Comparison of ENCODE assay signal across 16 cellular contexts in genomic region chr12:22410497-22410896, GRCh38.
DNase-seq lines count a peak whose midpoint lies in the region; ATAC-seq and TF ChIP-seq lines count a peak whose summit lies in the region.
"Had no signal": no experiment of that assay in that cellular context is flagged by ENCODE, and none has a peak within 500 bp of the region (broad histone marks: within the 10 kb centered on the region; RNA-seq: fewer than 3 reads in every experiment).

No MANE protein-coding gene starts in this region.

- ATAC-seq in activated T-cell treated with anti-CD3 and anti-CD28 coated beads, Interleukin-2, amount 50 U/mL, for 4 hours = peak in 1 of 2 donors; percentile 22
- ATAC-seq in left colon (peak; percentile 74), WTC11 (no peak)

- peak overlapping the region; percentile 87 for H3K27ac Mint-ChIP-seq in type B pancreatic cell
- no peak overlapping the region for H3K27ac Mint-ChIP-seq in WTC11
- H3K27ac Mint-ChIP-seq: memory B cell; T-helper 2 cell treated with Interferon-gamma antibody and Interleukin-4, amounts not matched to agents 5 μg/mL and 100 μg/mL, for 36 hours had no signal

- H3K27me3 Mint-ChIP-seq in activated T-cell treated with anti-CD3 and anti-CD28 coated beads, Interleukin-2, amount 50 U/mL, for 4 hours (ENCODE audit: low read depth) = no peaks in the 10 kb centered on the region
- H3K27me3 Mint-ChIP-seq in type B pancreatic cell (peaks cover 2% of the 10 kb centered on the region), WTC11 (ENCODE audit: low read depth) (no peaks in the 10 kb centered on the region)

- peak overlapping the region; percentile 35 for H3K27ac ChIP-seq in VCaP

- POLR2A ChIA-PET in WTC11 (lab: Charles Lee) = no interaction called here

- CTCF ChIA-PET in WTC11 (lab: Charles Lee) = interaction anchor here (1.7 kb wide), 1 partner anchor 33 kb away, joined by 4 read pairs; no protein-coding TSS in a partner anchor

- peaks cover 30% of the 10 kb centered on the region for H3K4me1 Mint-ChIP-seq in activated T-cell treated with anti-CD3 and anti-CD28 coated beads, Interleukin-2, amount 50 U/mL, for 4 hours (ENCODE audit: low read depth)
- H3K4me1 Mint-ChIP-seq in type B pancreatic cell (ENCODE audit: unreplicated experiment) = no peaks in the 10 kb centered on the region
- H3K4me1 Mint-ChIP-seq in WTC11 = peaks cover 8% of the 10 kb centered on the region
- H3K4me1 Mint-ChIP-seq: memory B cell had no signal

- intact Hi-C loops in left colon (cut with DNase I, micrococcal nuclease) = no loop called here

- no peaks in the 10 kb centered on the region for H3K36me3 Mint-ChIP-seq in activated T-cell treated with anti-CD3 and anti-CD28 coated beads, Interleukin-2, amount 50 U/mL, for 4 hours (ENCODE audit: insufficient read depth)
- peaks cover 3% of the 10 kb centered on the region for H3K36me3 Mint-ChIP-seq in type B pancreatic cell
- H3K36me3 Mint-ChIP-seq in WTC11 = no peaks in the 10 kb centered on the region
- H3K36me3 Mint-ChIP-seq: activated naive CD4-positive, alpha-beta T cell treated with anti-CD3 and anti-CD28 coated beads, Interleukin-2, amount 50 U/mL, for 72 hours; memory B cell had no signal

- TF ChIP-seq CTCF in VCaP (conservative IDR thresholded peaks at IDR 0.05) (no peak), type B pancreatic cell (conservative IDR thresholded peaks at IDR 0.05) (no peak), WTC11 (IDR thresholded peaks at IDR 0.05) (no peak)

- H3K4me3 Mint-ChIP-seq in activated T-cell treated with anti-CD3 and anti-CD28 coated beads, Interleukin-2, amount 50 U/mL, for 4 hours = peak overlapping the region; percentile 74
- H3K4me3 Mint-ChIP-seq in type B pancreatic cell (peak overlapping the region; percentile 49), WTC11 (no peak overlapping the region)
- H3K4me3 Mint-ChIP-seq: memory B cell; T-helper 2 cell treated with Interferon-gamma antibody and Interleukin-4, amounts not matched to agents 5 μg/mL and 100 μg/mL, for 36 hours had no signal

- H3K9me3 Mint-ChIP-seq in activated T-cell treated with anti-CD3 and anti-CD28 coated beads, Interleukin-2, amount 50 U/mL, for 4 hours = no peaks in the 10 kb centered on the region
- peaks cover 4% of the 10 kb centered on the region for H3K9me3 Mint-ChIP-seq in type B pancreatic cell
- H3K9me3 Mint-ChIP-seq in WTC11 = no peaks in the 10 kb centered on the region
- H3K9me3 Mint-ChIP-seq: activated naive CD4-positive, alpha-beta T cell treated with anti-CD3 and anti-CD28 coated beads, Interleukin-2, amount 50 U/mL, for 72 hours; memory B cell; T-helper 2 cell treated with Interferon-gamma antibody and Interleukin-4, amounts not matched to agents 5 μg/mL and 100 μg/mL, for 36 hours had no signal

- no peak for DNase-seq in activated T-cell treated with anti-CD3 and anti-CD28 coated beads, Interleukin-2, amount 50 U/mL, for 4 hours
- no peak for DNase-seq in activated T-cell treated with anti-CD3 and anti-CD28 coated beads, Interleukin-2, amount 50 U/mL, for 48 hours
- DNase-seq in left colon (no peak), type B pancreatic cell (ENCODE audit: extremely low spot score, unreplicated experiment) (no peak), NCI-H187 (lab: John Stamatoyannopoulos, UW) (no peak), GM03348 (ENCODE audit: low spot score) (no peak), WTC11 (ENCODE audit: low spot score) (no peak)
- DNase-seq: DMS 273 treated with DMSO at 0.1 percent for 48 hours; hippocampal formation; NCI-H1417; NCI-H526 treated with DMSO at 0.1 percent for 48 hours; stimulated activated CD4-positive, alpha-beta T cell treated with anti-CD3 and anti-CD28 coated beads, Interleukin-12 subunit alpha, Interleukin-12 subunit beta, amount 100 ng/mL, for 4 hours had no signal

TF ChIP-seq in WTC11, 78 proteins besides CTCF, POLR2A, EP300 and RAD21 (continues in another document):
- TF ChIP-seq AR (CRISPR knock-in tag; IDR thresholded peaks at IDR 0.05) (no peak), HMGXB4 (CRISPR knock-in tag; IDR thresholded peaks at IDR 0.05) (no peak), ZNF512 (CRISPR knock-in tag; IDR thresholded peaks at IDR 0.05; ENCODE audit: borderline replicate concordance) (no peak), GRHL2 (CRISPR knock-in tag; IDR thresholded peaks at IDR 0.05; ENCODE audit: insufficient replicate concordance, severe bottlenecking) (no peak), PRDM15 (CRISPR knock-in tag; IDR thresholded peaks at IDR 0.05) (no peak), MLX (CRISPR knock-in tag; IDR thresholded peaks at IDR 0.05) (no peak)
